ENCODE assay signal across 9 cellular contexts in genomic region chr11:86151188-86152005, GRCh38.
DNase-seq lines count a peak whose midpoint lies in the region; ATAC-seq and TF ChIP-seq lines count a peak whose summit lies in the region.
"Had no signal": no experiment of that assay in that cellular context is flagged by ENCODE, and none has a peak within 500 bp of the region (broad histone marks: within the 10 kb centered on the region; RNA-seq: fewer than 3 reads in every experiment).

No MANE protein-coding gene starts in this region.

- H3K4me3 Mint-ChIP-seq in CD4-positive, CD25-positive, alpha-beta regulatory T cell = peak overlapping the region in 3 of 4 donors; percentile 9 to 52 (median 30)

- peak overlapping the region; percentile 34 for H3K4me2 ChIP-seq in trophoblast cell (ENCODE audit: low read length)

- H2AK5ac ChIP-seq in trophoblast cell (ENCODE audit: low read length) = no peak overlapping the region

- no CpG with 5 or more reads among the region's 3 CpGs for whole genome bisulfite sequencing in trophoblast cell (ENCODE audit: extremely low coverage, insufficient coverage, insufficient read length)

- H3K27me3 Mint-ChIP-seq in CD4-positive, CD25-positive, alpha-beta regulatory T cell = no peaks in the 10 kb centered on the region

- no peaks in the 10 kb centered on the region for H3K27me3 ChIP-seq in CD4-positive, CD25-positive, alpha-beta regulatory T cell (ENCODE audit: control insufficient read depth, insufficient read depth, low read length)
- no peaks in the 10 kb centered on the region for H3K27me3 ChIP-seq in trophoblast cell (ENCODE audit: insufficient read depth, low read length)

- H4K8ac ChIP-seq in trophoblast cell (ENCODE audit: low read depth, low read length) = no peak overlapping the region

- DNase-seq in CD4-positive, CD25-positive, alpha-beta regulatory T cell = no peak
- DNase-seq in fibroblast of peridontal ligament (ENCODE audit: extremely low read depth) = peak; percentile 57
- peak; percentile 30 to 54 for DNase-seq in trophoblast cell
- DNase-seq in DMS153 (lab: John Stamatoyannopoulos, UW) = no peak
- DNase-seq in HEK293T (ENCODE audit: extremely low spot score) = no peak
- no peak for DNase-seq in HPDE6-E6E7 (ENCODE audit: extremely low spot score)

- no peaks in the 10 kb centered on the region for H3K9me3 ChIP-seq in CD4-positive, CD25-positive, alpha-beta regulatory T cell (ENCODE audit: control insufficient read depth in 2 of 2, low read length in 2 of 2)
- no peaks in the 10 kb centered on the region for H3K9me3 ChIP-seq in trophoblast cell (ENCODE audit: insufficient read depth, low read depth, low read length)

- peak overlapping the region; percentile 49 for H2BK120ac ChIP-seq in trophoblast cell (ENCODE audit: insufficient read depth, low read length, poor library complexity)

- H3K36me3 Mint-ChIP-seq in CD4-positive, CD25-positive, alpha-beta regulatory T cell = no peaks in the 10 kb centered on the region

- H3K9ac ChIP-seq in trophoblast cell (ENCODE audit: low read length) = peak overlapping the region; percentile 7

- CTCF ChIA-PET in HEK293T (lab: Yijun Ruan, JAX) = interaction anchor here (0.6 kb wide), 1 partner anchor 243 kb away, joined by 5 read pairs; no protein-coding TSS in a partner anchor

- H3K4me3 ChIP-seq in CD4-positive, CD25-positive, alpha-beta regulatory T cell (ENCODE audit: low read depth, low read length) = no peak overlapping the region
- no peak overlapping the region for H3K4me3 ChIP-seq in trophoblast cell (ENCODE audit: low read depth, low read length)

- H4K12ac ChIP-seq in trophoblast cell (ENCODE audit: low read depth, low read length) = no peak overlapping the region

- H3K4me1 ChIP-seq in CD4-positive, CD25-positive, alpha-beta regulatory T cell (ENCODE audit: control insufficient read depth, insufficient read depth, low read length, poor library complexity, severe bottlenecking) = peaks cover 19% of the 10 kb centered on the region
- H3K4me1 ChIP-seq in trophoblast cell (ENCODE audit: control insufficient read depth in 1 of 2, insufficient read depth in 2 of 2, low read length in 2 of 2) = peaks cover 10 to 12% of the 10 kb centered on the region in 2 experiments

- no peak overlapping the region for H3K27ac ChIP-seq in CD4-positive, CD25-positive, alpha-beta regulatory T cell (ENCODE audit: insufficient read depth, low read length, poor library complexity, severe bottlenecking)
- peak overlapping the region; percentile 80 for H3K27ac ChIP-seq in trophoblast cell (ENCODE audit: low read depth, low read length)

- H2BK5ac ChIP-seq in trophoblast cell (ENCODE audit: low read depth, low read length, poor library complexity) = no peak overlapping the region

- H3K14ac ChIP-seq in trophoblast cell (ENCODE audit: low read length) = no peak overlapping the region

- peak in 1 of 2 donors; percentile 37 for ATAC-seq in CD4-positive, CD25-positive, alpha-beta regulatory T cell (ENCODE audit: low read depth in 2 of 2)
- ATAC-seq in GM21717 (IDR thresholded peaks at IDR 0.05; ENCODE audit: unreplicated experiment) (peak; percentile 57), SK-N-SH treated with all-trans-retinoic acid at 6 μM for 48 hours (peak; percentile 84)
- ATAC-seq: HCT116 had no signal

- H3K18ac ChIP-seq in trophoblast cell (ENCODE audit: low read length) = no peak overlapping the region

- no peaks in the 10 kb centered on the region for H3K36me3 ChIP-seq in CD4-positive, CD25-positive, alpha-beta regulatory T cell (ENCODE audit: control insufficient read depth, insufficient read depth, low read length)
- H3K36me3 ChIP-seq in trophoblast cell (ENCODE audit: control insufficient read depth in 1 of 2, insufficient read depth in 2 of 2, low read length in 2 of 2) = no peaks in the 10 kb centered on the region

- H3K79me2 ChIP-seq in trophoblast cell (ENCODE audit: control insufficient read depth, insufficient read depth, low read length, poor library complexity) = peaks cover 1% of the 10 kb centered on the region

- H3K9me3 Mint-ChIP-seq in CD4-positive, CD25-positive, alpha-beta regulatory T cell = no peaks in the 10 kb centered on the region

- POLR2A ChIA-PET in HEK293T (lab: Yijun Ruan, JAX) = no interaction called here

- H3K4me1 Mint-ChIP-seq in CD4-positive, CD25-positive, alpha-beta regulatory T cell = peaks cover 20 to 40% (median 29%) of the 10 kb centered on the region in 4 donors

- no peak overlapping the region for H3K4ac ChIP-seq in trophoblast cell (ENCODE audit: low read depth, low read length)

- H2BK12ac ChIP-seq in trophoblast cell (ENCODE audit: low read length) = peak overlapping the region; percentile 55

- peak overlapping the region; percentile 63 to 69 (median 66) for H3K27ac Mint-ChIP-seq in CD4-positive, CD25-positive, alpha-beta regulatory T cell

- no peak overlapping the region for H3K23ac ChIP-seq in trophoblast cell (ENCODE audit: low read length)

- no peak overlapping the region for H2AFZ ChIP-seq in trophoblast cell (ENCODE audit: insufficient read depth, low read length, poor library complexity)

- H4K91ac ChIP-seq in trophoblast cell (ENCODE audit: low read depth, low read length) = peak overlapping the region; percentile 7

- H3K79me1 ChIP-seq in trophoblast cell (ENCODE audit: low read length) = peaks cover 4% of the 10 kb centered on the region

TF ChIP-seq in SK-N-SH treated with all-trans-retinoic acid at 6 μM for 48 hours, 23 proteins besides CTCF, POLR2A, EP300 and RAD21:
- TF ChIP-seq ISL1 (CRISPR knock-in tag; IDR thresholded peaks at IDR 0.05) (peak; percentile 14; the same call in 1 of the 2 replicates), PPARA (CRISPR knock-in tag; IDR thresholded peaks at IDR 0.05; ENCODE audit: borderline replicate concordance) (no peak)

TF ChIP-seq in HEK293T, 16 proteins besides CTCF, POLR2A, EP300 and RAD21:
- TF ChIP-seq FOXK2 (IDR thresholded peaks at IDR 0.05) (no peak), HDGF (IDR thresholded peaks at IDR 0.05; ENCODE audit: borderline replicate concordance) (no peak), ARNT (IDR thresholded peaks at IDR 0.05) (no peak), ELF4 (IDR thresholded peaks at IDR 0.05) (no peak), BHLHE40 (IDR thresholded peaks at IDR 0.05; ENCODE audit: borderline replicate concordance) (no peak), ZNF384 (IDR thresholded peaks at IDR 0.05) (no peak), TARDBP (IDR thresholded peaks at IDR 0.05) (no peak), FOXM1 (IDR thresholded peaks at IDR 0.05; ENCODE audit: borderline replicate concordance) (no peak), CTBP1 (IDR thresholded peaks at IDR 0.05; ENCODE audit: borderline replicate concordance) (no peak), SUZ12 (IDR thresholded peaks at IDR 0.05) (no peak), PKNOX1 (IDR thresholded peaks at IDR 0.05) (no peak), FOXA1 (IDR thresholded peaks at IDR 0.05) (no peak), SP1 (IDR thresholded peaks at IDR 0.05) (no peak), LEF1 (IDR thresholded peaks at IDR 0.05; ENCODE audit: borderline replicate concordance) (no peak), NFRKB (IDR thresholded peaks at IDR 0.05) (no peak), L3MBTL2 (conservative IDR thresholded peaks at IDR 0.05) (no peak)

Comparison
In these comparisons a context has a peak if more than half of its experiments do, and no peak if none do; other contexts are left out.
1. DNase-seq: peak in fibroblast of peridontal ligament (single experiment) and trophoblast cell (2 of 2); none in CD4-positive, CD25-positive, alpha-beta regulatory T cell (0 of 3), DMS153 (single experiment), HEK293T (single experiment) and HPDE6-E6E7 (single experiment).